In the genomic region with DNA sequence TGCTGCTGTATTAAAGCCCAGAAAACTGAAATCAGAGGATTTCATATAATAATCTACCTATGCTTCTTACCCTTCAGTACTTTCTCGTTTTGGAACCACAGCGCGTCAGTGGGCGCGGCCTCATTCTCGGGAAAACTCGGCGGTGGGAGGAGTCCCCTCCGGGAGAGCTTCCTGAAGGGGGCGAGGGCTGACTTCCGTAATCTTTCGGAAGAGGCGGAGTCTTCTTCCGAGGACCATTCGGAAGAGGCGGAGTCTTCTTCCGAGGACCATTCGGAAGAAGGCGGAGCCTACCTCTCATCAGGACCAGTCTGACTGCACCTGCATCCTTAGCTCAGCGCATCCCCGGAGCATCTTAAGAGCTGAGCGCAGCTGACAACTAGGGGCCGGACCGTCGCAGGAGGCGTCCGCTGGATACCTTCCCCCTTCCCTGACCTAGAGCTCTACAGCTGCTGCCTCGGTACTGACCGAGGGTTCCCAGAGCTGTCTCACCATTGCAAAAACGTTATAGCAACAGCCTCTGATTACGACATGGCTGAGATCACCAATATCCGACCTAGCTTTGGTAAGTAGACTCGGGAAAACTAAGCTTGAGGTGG, we compare ENCODE assay signal across 8 cellular contexts. TPM values are rescaled to one million over a fixed set of nuclear protein-coding genes. Genes with fewer than 3 reads are reported as not detected.
DNase-seq lines count a peak whose midpoint lies in the region; ATAC-seq lines count a peak whose summit lies in the region.

Gene SYT11 (plus strand): TSS at position 334 of the 596 bp plus-strand sequence. CDS start 195 bp downstream, at position 529.

- no peaks in the 10 kb centered on the region for H3K9me3 ChIP-seq in esophagus (ENCODE audit: control insufficient read depth in 2 of 2, insufficient read depth in 1 of 2, low read depth in 1 of 2, low read length in 1 of 2)
- H3K9me3 ChIP-seq in mucosa of rectum (ENCODE audit: control insufficient read depth in 2 of 2, low read length in 2 of 2): no peaks in the 10 kb centered on the region

- DNase-seq in DMS53 treated with DMSO at 0.1 percent for 48 hours (lab: John Stamatoyannopoulos, UW; ENCODE audit: unreplicated experiment) (peak; percentile 98), Kasumi-1 (lab: John Stamatoyannopoulos, UW) (peak; percentile 94), RKO (ENCODE audit: low spot score) (peak; percentile 93)
- peak; percentile 96 to 97 for DNase-seq in activated T-cell treated with anti-CD3 and anti-CD28 coated beads, Interleukin-2, amount 50 U/mL, for 72 hours
- peak; percentile 87 to 89 for DNase-seq in stimulated activated CD8-positive, alpha-beta memory T cell treated with anti-CD3 and anti-CD28 coated beads, Interleukin-4, amount 100 ng/mL, for 4 hours (ENCODE audit: low read depth in 2 of 2, low spot score in 1 of 2)

- WGBS in esophagus, 2 donors: 1% methylated on average over 33 of the region's 33 CpGs

- H3K27ac Mint-ChIP-seq in activated T-cell treated with anti-CD3 and anti-CD28 coated beads, Interleukin-2, amount 50 U/mL, for 72 hours: peak within 1 kb of the TSS; percentile 63

- H3K4me3 ChIP-seq in esophagus (ENCODE audit: low read depth in 1 of 2, low read length in 2 of 2) (peak within 1 kb of the TSS in 1 of 2 donors; percentile 52), mucosa of rectum (ENCODE audit: low read length in 2 of 2) (peak within 1 kb of the TSS; percentile 59 to 77)

- H3K27me3 ChIP-seq in esophagus (ENCODE audit: control insufficient read depth in 1 of 2, insufficient read depth in 2 of 2, low read length in 2 of 2): no peaks in the 10 kb centered on the region
- no peaks in the 10 kb centered on the region for H3K27me3 ChIP-seq in mucosa of rectum (ENCODE audit: control insufficient read depth in 2 of 2, insufficient read depth in 2 of 2, low read length in 2 of 2)

- H3K9ac ChIP-seq in mucosa of rectum (ENCODE audit: low read depth in 1 of 2, low read length in 2 of 2): peak within 1 kb of the TSS; percentile 50 to 82

- H3K27ac ChIP-seq in esophagus (ENCODE audit: low read depth in 2 of 2, low read length in 1 of 2): peak within 1 kb of the TSS; percentile 76 to 77
- peak within 1 kb of the TSS; percentile 71 to 76 for H3K27ac ChIP-seq in mucosa of rectum (ENCODE audit: low read depth in 2 of 2, low read length in 2 of 2)

- H3K4me3 Mint-ChIP-seq in activated T-cell treated with anti-CD3 and anti-CD28 coated beads, Interleukin-2, amount 50 U/mL, for 72 hours: peak within 1 kb of the TSS; percentile 91 to 100

- H3K36me3 Mint-ChIP-seq in activated T-cell treated with anti-CD3 and anti-CD28 coated beads, Interleukin-2, amount 50 U/mL, for 72 hours (ENCODE audit: insufficient read depth in 2 of 2): peaks cover 0 to 13% of the 10 kb centered on the region in 2 donors

- H3K4me1 ChIP-seq in esophagus (ENCODE audit: control insufficient read depth in 2 of 2, insufficient read depth in 2 of 2, low read length in 1 of 2): peaks cover 0 to 4% of the 10 kb centered on the region in 2 donors
- peaks cover 13 to 16% of the 10 kb centered on the region in 2 donors for H3K4me1 ChIP-seq in mucosa of rectum (ENCODE audit: control insufficient read depth in 2 of 2, insufficient read depth in 2 of 2, low read length in 2 of 2)

- peaks cover 12% of the 10 kb centered on the region for H3K27me3 Mint-ChIP-seq in activated T-cell treated with anti-CD3 and anti-CD28 coated beads, Interleukin-2, amount 50 U/mL, for 72 hours (ENCODE audit: low read depth)

- peaks cover 61% of the 10 kb centered on the region for H3K4me1 Mint-ChIP-seq in activated T-cell treated with anti-CD3 and anti-CD28 coated beads, Interleukin-2, amount 50 U/mL, for 72 hours (ENCODE audit: low read depth)

- ATAC-seq in GM21825 (IDR thresholded peaks at IDR 0.05; ENCODE audit: unreplicated experiment): peak; percentile 58
- ATAC-seq in activated T-cell treated with anti-CD3 and anti-CD28 coated beads, Interleukin-2, amount 50 U/mL, for 72 hours (replicated peaks in 1 of 2): peak; percentile 82

- H3K9me3 Mint-ChIP-seq in activated T-cell treated with anti-CD3 and anti-CD28 coated beads, Interleukin-2, amount 50 U/mL, for 72 hours: no peaks in the 10 kb centered on the region

- H3K36me3 ChIP-seq in esophagus (ENCODE audit: control insufficient read depth in 2 of 2, insufficient read depth in 2 of 2, low read length in 1 of 2) (peaks cover 0 to under 1% of the 10 kb centered on the region in 2 donors), mucosa of rectum (ENCODE audit: control insufficient read depth in 2 of 2, insufficient read depth in 2 of 2, low read length in 2 of 2) (peaks cover 0 to 3% of the 10 kb centered on the region in 2 donors)

RNA-seq across cellular contexts. Expression of gene SYT11, which starts in this region (rescaled TPM):
- 10 to 100 TPM; 30.6 to 35.3 TPM for total RNA-seq in activated T-cell treated with anti-CD3 and anti-CD28 coated beads, Interleukin-2, amount 50 U/mL, for 72 hours
- polyA plus RNA-seq in esophagus: under 1 TPM; 0.20 to 0.99 TPM
